8 cellular contexts compared by ENCODE assay signal in the genomic region with DNA sequence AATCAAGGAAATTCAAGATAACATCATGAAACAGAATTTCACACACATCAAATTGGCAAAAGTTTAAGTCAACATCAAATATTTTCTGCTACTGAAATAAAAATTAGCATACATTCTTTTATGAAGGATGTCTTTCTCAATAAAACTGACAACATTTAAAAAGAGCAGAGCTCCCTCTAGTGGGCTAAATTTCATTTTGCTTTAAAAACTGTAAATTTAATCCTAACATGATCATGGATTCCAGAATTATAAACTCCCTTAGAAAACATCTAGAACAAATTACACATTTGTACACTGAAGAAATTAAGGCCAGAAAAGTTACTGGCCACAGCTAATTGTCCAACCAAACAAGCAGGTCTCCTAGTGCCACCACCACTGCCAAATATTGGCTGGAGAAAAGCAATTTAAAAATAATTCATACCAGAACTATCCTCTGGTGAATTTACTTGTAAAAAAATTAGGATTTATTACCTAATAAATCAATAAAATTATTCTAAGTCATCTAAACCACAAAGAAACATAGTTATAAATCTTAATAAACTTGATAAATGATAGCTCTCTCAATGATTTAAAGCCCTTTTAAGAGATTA. TPM values are rescaled to one million over a fixed set of nuclear protein-coding genes. Genes with fewer than 3 reads are reported as not detected.
A peak's percentile ranks its signal among the peaks of the same experiment; 100 is the strongest.
DNase-seq lines count a peak whose midpoint lies in the region; ATAC-seq, FAIRE-seq and TF ChIP-seq lines count a peak whose summit lies in the region.

No MANE protein-coding gene starts in this region.

- peak; percentile 23 for TF ChIP-seq CTCF in NB4 (IDR thresholded peaks at IDR 0.05; ENCODE audit: low read depth, low read length)
- TF ChIP-seq CTCF in pancreas (IDR thresholded peaks at IDR 0.05): peak; percentile 16 to 61 (median 45)

- H3K27ac ChIP-seq in pancreas: no peak overlapping the region

- H3K4me3 ChIP-seq in NB4 (ENCODE audit: low read depth, low read length) (no peak overlapping the region), pancreas (no peak overlapping the region)

- H3K27me3 ChIP-seq in pancreas: no peaks in the 10 kb centered on the region

- peaks cover 13 to 16% (median 14%) of the 10 kb centered on the region in 3 donors for H3K4me1 ChIP-seq in pancreas

- H3K9me3 ChIP-seq in pancreas: no peaks in the 10 kb centered on the region

- DNase-seq in NCI-H345 (lab: John Stamatoyannopoulos, UW) (peak; percentile 26), NCI-H345 treated with DMSO at 0.1 percent for 48 hours (lab: John Stamatoyannopoulos, UW; ENCODE audit: unreplicated experiment) (no peak), NB4 (ENCODE audit: low read depth) (peak; percentile 57), dedifferentiated amniotic fluid mesenchymal stem cell (ENCODE audit: extremely low spot score) (peak; percentile 38), pancreas (no peak), activated gamma-delta T cell treated with Interleukin-2 at 50 U/mL for 16 hours (no peak), NCI-H524 treated with DMSO at 0.1 percent for 48 hours (lab: John Stamatoyannopoulos, UW) (no peak)
- DNase-seq in activated CD4-positive, alpha-beta T cell treated with anti-CD3 and anti-CD28 coated beads for 4 hours: no peak

- H3K36me3 ChIP-seq in pancreas: no peaks in the 10 kb centered on the region

- no peak for ATAC-seq in pancreas

- peak; percentile 93 for FAIRE-seq in pancreas (lab: Jason Lieb, UNC)

- intact Hi-C loops in pancreas (cut with DNase I): loop anchor here in 1 of 3 donors (10.0 kb wide), 1 partner anchor 864 kb away; no protein-coding TSS in a partner anchor

- no peak for TF ChIP-seq POLR2A in NB4 (IDR thresholded peaks at IDR 0.05; ENCODE audit: extremely low read depth, insufficient read length)

RNA-seq across cellular contexts. Expression of a gene that starts 31.2 kb away (rescaled TPM):
- under 1 TPM; 0.08 to 0.37 (median 0.27) TPM for total RNA-seq in pancreas
- polyA plus RNA-seq in pancreas: under 1 TPM; 0.11 to 0.31 TPM

Comparison
In these comparisons a context has a peak if more than half of its experiments do, and no peak if none do; other contexts are left out.
1. DNase-seq: peak in NCI-H345 (single experiment), NB4 (single experiment) and dedifferentiated amniotic fluid mesenchymal stem cell (single experiment); none in NCI-H345 treated with DMSO at 0.1 percent for 48 hours (single experiment), pancreas (0 of 6), activated CD4-positive, alpha-beta T cell treated with anti-CD3 and anti-CD28 coated beads for 4 hours (0 of 2), activated gamma-delta T cell treated with Interleukin-2 at 50 U/mL for 16 hours (single experiment) and NCI-H524 treated with DMSO at 0.1 percent for 48 hours (single experiment).